1 cellular context compared by ENCODE assay signal in the genomic region with DNA sequence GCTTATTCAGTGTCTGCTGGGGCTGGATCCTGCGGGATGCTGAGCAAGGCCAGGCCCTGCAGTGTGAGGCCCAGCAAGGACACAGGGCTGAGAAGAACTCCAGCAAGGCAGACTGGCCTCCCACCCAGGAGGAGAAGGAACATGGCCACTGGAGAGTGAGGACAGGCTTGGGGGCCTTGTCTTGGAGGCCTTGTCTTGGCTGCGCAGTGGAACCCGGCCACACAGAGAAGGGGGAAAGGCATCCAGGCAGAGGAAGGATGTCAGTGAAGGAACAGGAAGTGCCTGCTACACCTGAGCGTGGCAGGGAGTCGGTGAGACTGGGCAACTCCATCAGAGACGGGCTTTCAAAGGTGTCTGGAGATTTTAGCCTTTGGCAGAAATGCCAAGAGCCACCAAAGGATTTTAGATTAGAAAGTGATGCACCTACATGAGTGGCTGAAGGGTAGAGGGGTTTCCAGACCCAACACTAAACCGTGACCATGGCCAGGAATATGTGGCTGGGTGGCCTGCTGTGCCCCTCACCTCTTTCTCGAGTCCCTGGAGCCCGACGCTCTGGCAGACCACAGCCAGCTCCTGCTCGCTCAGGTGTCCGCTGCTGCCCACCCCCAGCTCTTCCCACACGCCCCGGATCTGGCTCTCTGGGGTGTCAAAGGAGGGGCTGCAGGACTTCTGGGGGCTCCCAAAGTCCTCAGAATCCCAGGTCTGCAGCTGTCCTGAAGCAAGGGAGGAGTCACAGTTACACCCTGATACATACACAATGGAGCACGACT.
TF ChIP-seq lines count a peak whose summit lies in the region.

No MANE protein-coding gene starts in this region.

TF ChIP-seq in GM23338, 12 proteins besides CTCF, POLR2A, EP300 and RAD21:
- TF ChIP-seq ZNF462 (CRISPR knock-in tag; IDR thresholded peaks at IDR 0.05) = no peak
